ENCODE assay signal across 1 cellular context in genomic region chr10:7561216-7561893, GRCh38.
TF ChIP-seq lines count a peak whose summit lies in the region.

No MANE protein-coding gene starts in this region.

TF ChIP-seq in HepG2, 621 proteins besides CTCF, POLR2A, EP300 and RAD21 (continued from another document and continues in another):
- TF ChIP-seq HNF1B (CRISPR knock-in tag; IDR thresholded peaks at IDR 0.05) (peak; percentile 43; the same call in 1 of the 2 replicates), ZSCAN30 (CRISPR knock-in tag; IDR thresholded peaks at IDR 0.05) (no peak), PHB2 (IDR thresholded peaks at IDR 0.05; ENCODE audit: partially characterized antibody) (no peak), SALL2 (CRISPR knock-in tag; IDR thresholded peaks at IDR 0.05) (no peak), ISX (CRISPR knock-in tag; conservative IDR thresholded peaks at IDR 0.05) (no peak), HMGXB4 (CRISPR knock-in tag; IDR thresholded peaks at IDR 0.05; ENCODE audit: borderline replicate concordance in 1 of 2, low read depth in 1 of 2) (no peak), RXRA (CRISPR knock-in tag; IDR thresholded peaks at IDR 0.05) (no peak), NR2C2 (CRISPR knock-in tag; IDR thresholded peaks at IDR 0.05; ENCODE audit: borderline replicate concordance) (no peak), REST (IDR thresholded peaks at IDR 0.05; ENCODE audit: borderline replicate concordance in 1 of 2, low read depth in 1 of 2, low read length in 2 of 2) (no peak), ZNF430 (CRISPR knock-in tag; IDR thresholded peaks at IDR 0.05) (no peak), HOXA9 (CRISPR knock-in tag; IDR thresholded peaks at IDR 0.05; ENCODE audit: borderline replicate concordance) (no peak), MAX (IDR thresholded peaks at IDR 0.05) (peak; percentile 47; the same call in 1 of the 2 replicates), ZFX (CRISPR knock-in tag; IDR thresholded peaks at IDR 0.05; ENCODE audit: low read depth) (peak; percentile 24; the same call in 1 of the 2 replicates), PHF8 (CRISPR knock-in tag; IDR thresholded peaks at IDR 0.05) (no peak), NBN (conservative IDR thresholded peaks at IDR 0.05) (no peak), ZKSCAN1 (IDR thresholded peaks at IDR 0.05; ENCODE audit: low read length) (no peak), NRL (CRISPR knock-in tag; IDR thresholded peaks at IDR 0.05; ENCODE audit: borderline replicate concordance) (no peak)
- TF ChIP-seq, protein P1, sequence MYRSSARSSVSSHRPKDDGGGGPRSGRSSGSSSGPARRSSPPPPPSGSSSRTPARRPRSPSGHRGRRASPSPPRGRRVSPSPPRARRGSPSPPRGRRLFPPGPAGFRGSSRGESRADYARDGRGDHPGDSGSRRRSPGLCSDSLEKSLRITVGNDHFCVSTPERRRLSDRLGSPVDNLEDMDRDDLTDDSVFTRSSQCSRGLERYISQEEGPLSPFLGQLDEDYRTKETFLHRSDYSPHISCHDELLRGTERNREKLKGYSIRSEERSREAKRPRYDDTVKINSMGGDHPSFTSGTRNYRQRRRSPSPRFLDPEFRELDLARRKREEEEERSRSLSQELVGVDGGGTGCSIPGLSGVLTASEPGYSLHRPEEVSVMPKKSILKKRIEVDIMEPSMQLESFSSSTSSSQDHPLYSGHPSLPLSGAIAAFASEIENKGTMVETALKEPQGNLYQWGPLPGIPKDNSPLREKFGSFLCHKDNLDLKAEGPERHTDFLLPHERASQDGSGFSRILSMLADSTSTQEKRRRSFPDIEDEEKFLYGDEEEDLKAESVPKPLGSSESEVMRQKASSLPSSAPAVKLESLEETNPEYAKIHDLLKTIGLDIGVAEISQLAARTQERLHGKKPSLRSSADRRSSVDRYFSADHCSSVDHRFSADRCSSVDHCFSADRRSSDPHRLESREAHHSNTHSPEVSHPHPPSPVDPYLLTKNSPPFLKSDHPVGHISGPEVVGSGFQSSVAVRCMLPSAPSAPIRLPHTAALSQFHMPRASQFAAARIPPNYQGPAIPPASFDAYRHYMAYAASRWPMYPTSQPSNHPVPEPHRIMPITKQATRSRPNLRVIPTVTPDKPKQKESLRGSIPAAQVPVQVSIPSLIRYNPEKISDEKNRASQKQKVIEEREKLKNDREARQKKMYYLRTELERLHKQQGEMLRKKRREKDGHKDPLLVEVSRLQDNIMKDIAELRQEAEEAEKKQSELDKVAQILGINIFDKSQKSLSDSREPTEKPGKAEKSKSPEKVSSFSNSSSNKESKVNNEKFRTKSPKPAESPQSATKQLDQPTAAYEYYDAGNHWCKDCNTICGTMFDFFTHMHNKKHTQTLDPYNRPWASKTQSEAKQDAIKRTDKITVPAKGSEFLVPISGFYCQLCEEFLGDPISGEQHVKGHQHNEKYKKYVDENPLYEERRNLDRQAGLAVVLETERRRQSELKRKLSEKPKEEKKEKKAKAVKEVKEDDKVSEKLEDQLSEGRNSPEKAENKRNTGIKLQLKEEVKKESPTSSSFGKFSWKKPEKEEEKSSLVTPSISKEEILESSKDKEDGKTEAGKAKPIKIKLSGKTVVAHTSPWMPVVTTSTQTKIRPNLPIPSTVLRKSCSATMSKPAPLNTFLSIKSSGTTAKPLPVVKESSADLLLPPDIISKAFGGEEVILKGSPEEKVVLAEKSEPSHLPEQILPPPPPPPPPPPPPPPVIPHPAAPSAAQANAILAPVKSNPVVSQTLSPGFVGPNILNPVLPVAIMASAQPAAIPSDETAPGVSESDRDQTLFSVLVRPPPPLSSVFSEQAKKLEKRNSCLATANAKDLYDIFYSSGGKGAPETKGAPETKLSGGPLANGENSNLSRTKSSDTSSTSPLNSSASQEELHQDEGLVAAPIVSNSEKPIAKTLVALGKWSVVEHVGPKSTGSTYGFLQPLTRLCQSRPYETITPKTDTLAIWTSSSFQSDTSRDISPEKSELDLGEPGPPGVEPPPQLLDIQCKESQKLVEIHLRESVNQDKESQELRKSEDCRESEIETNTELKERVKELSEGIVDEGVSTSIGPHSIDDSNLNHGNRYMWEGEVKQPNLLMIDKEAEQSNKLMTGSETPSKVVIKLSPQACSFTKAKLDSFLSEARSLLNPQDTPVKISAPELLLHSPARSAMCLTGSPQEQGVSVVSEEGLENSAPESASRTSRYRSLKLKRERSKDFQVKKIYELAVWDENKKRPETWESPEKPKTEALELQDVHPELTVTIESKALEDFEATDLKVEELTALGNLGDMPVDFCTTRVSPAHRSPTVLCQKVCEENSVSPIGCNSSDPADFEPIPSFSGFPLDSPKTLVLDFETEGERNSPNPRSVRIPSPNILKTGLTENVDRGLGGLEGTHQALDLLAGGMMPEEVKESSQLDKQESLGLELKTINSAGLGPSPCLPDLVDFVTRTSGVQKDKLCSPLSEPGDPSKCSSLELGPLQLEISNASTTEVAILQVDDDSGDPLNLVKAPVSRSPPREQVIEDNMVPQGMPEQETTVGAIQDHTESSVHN (CRISPR knock-in tag; IDR thresholded peaks at IDR 0.05), result no peak
- TF ChIP-seq, protein P2, sequence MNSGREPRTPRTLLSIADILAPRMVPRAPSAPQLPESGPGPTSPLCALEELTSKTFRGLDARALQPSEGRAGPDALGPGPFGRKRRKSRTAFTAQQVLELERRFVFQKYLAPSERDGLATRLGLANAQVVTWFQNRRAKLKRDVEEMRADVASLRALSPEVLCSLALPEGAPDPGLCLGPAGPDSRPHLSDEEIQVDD (CRISPR knock-in tag; IDR thresholded peaks at IDR 0.05; ENCODE audit: borderline replicate concordance), result no peak
- TF ChIP-seq, protein P3, sequence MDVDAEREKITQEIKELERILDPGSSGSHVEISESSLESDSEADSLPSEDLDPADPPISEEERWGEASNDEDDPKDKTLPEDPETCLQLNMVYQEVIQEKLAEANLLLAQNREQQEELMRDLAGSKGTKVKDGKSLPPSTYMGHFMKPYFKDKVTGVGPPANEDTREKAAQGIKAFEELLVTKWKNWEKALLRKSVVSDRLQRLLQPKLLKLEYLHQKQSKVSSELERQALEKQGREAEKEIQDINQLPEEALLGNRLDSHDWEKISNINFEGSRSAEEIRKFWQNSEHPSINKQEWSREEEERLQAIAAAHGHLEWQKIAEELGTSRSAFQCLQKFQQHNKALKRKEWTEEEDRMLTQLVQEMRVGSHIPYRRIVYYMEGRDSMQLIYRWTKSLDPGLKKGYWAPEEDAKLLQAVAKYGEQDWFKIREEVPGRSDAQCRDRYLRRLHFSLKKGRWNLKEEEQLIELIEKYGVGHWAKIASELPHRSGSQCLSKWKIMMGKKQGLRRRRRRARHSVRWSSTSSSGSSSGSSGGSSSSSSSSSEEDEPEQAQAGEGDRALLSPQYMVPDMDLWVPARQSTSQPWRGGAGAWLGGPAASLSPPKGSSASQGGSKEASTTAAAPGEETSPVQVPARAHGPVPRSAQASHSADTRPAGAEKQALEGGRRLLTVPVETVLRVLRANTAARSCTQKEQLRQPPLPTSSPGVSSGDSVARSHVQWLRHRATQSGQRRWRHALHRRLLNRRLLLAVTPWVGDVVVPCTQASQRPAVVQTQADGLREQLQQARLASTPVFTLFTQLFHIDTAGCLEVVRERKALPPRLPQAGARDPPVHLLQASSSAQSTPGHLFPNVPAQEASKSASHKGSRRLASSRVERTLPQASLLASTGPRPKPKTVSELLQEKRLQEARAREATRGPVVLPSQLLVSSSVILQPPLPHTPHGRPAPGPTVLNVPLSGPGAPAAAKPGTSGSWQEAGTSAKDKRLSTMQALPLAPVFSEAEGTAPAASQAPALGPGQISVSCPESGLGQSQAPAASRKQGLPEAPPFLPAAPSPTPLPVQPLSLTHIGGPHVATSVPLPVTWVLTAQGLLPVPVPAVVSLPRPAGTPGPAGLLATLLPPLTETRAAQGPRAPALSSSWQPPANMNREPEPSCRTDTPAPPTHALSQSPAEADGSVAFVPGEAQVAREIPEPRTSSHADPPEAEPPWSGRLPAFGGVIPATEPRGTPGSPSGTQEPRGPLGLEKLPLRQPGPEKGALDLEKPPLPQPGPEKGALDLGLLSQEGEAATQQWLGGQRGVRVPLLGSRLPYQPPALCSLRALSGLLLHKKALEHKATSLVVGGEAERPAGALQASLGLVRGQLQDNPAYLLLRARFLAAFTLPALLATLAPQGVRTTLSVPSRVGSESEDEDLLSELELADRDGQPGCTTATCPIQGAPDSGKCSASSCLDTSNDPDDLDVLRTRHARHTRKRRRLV (CRISPR knock-in tag; IDR thresholded peaks at IDR 0.05), result no peak
- TF ChIP-seq, protein P4, sequence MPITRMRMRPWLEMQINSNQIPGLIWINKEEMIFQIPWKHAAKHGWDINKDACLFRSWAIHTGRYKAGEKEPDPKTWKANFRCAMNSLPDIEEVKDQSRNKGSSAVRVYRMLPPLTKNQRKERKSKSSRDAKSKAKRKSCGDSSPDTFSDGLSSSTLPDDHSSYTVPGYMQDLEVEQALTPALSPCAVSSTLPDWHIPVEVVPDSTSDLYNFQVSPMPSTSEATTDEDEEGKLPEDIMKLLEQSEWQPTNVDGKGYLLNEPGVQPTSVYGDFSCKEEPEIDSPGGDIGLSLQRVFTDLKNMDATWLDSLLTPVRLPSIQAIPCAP (CRISPR knock-in tag; IDR thresholded peaks at IDR 0.05; ENCODE audit: low read depth), result no peak
- TF ChIP-seq, protein P5, sequence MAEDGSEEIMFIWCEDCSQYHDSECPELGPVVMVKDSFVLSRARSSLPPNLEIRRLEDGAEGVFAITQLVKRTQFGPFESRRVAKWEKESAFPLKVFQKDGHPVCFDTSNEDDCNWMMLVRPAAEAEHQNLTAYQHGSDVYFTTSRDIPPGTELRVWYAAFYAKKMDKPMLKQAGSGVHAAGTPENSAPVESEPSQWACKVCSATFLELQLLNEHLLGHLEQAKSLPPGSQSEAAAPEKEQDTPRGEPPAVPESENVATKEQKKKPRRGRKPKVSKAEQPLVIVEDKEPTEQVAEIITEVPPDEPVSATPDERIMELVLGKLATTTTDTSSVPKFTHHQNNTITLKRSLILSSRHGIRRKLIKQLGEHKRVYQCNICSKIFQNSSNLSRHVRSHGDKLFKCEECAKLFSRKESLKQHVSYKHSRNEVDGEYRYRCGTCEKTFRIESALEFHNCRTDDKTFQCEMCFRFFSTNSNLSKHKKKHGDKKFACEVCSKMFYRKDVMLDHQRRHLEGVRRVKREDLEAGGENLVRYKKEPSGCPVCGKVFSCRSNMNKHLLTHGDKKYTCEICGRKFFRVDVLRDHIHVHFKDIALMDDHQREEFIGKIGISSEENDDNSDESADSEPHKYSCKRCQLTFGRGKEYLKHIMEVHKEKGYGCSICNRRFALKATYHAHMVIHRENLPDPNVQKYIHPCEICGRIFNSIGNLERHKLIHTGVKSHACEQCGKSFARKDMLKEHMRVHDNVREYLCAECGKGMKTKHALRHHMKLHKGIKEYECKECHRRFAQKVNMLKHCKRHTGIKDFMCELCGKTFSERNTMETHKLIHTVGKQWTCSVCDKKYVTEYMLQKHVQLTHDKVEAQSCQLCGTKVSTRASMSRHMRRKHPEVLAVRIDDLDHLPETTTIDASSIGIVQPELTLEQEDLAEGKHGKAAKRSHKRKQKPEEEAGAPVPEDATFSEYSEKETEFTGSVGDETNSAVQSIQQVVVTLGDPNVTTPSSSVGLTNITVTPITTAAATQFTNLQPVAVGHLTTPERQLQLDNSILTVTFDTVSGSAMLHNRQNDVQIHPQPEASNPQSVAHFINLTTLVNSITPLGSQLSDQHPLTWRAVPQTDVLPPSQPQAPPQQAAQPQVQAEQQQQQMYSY (CRISPR knock-in tag; IDR thresholded peaks at IDR 0.05), result no peak
